Comparison of ENCODE assay signal across 12 cellular contexts in genomic region chr17:4605826-4606225, GRCh38. TPM values are rescaled to one million over a fixed set of nuclear protein-coding genes. Genes with fewer than 3 reads are reported as not detected.
DNase-seq lines count a peak whose midpoint lies in the region; ATAC-seq and TF ChIP-seq lines count a peak whose summit lies in the region.
"Had no signal": no experiment of that assay in that cellular context is flagged by ENCODE, and none has a peak within 500 bp of the region (broad histone marks: within the 10 kb centered on the region; RNA-seq: fewer than 3 reads in every experiment).

No MANE protein-coding gene starts in this region.

- WGBS in adrenal gland, 4 donors: 68 to 82% (median 69%) methylated on average over 6 to 12 of the region's 12 CpGs
- 62% methylated on average over 11 of the region's 12 CpGs for WGBS in suprapubic skin

- CTCF ChIA-PET in CD8-positive, alpha-beta T cell (lab: Charles Lee): no interaction called here

- H3K9me3 ChIP-seq in adrenal gland (replicated peaks in 1 of 3) (no peaks in the 10 kb centered on the region), left ventricle myocardium inferior (replicated peaks) (no peaks in the 10 kb centered on the region), suprapubic skin (no peaks in the 10 kb centered on the region)
- no peaks in the 10 kb centered on the region for H3K9me3 ChIP-seq in CD8-positive, alpha-beta T cell (ENCODE audit: low read length)
- H3K9me3 ChIP-seq: thoracic aorta had no signal

- H3K27ac ChIP-seq in adrenal gland (peak overlapping the region in 1 of 5 donors; percentile 12), left ventricle myocardium inferior (replicated peaks) (peak overlapping the region; percentile 95), suprapubic skin (no peak overlapping the region)
- H3K27ac ChIP-seq in CD8-positive, alpha-beta T cell (ENCODE audit: low read depth, low read length): no peak overlapping the region
- H3K27ac ChIP-seq: thoracic aorta had no signal

- POLR2A ChIA-PET in CD8-positive, alpha-beta T cell (lab: Charles Lee): no interaction called here

- H3K4me1 ChIP-seq in adrenal gland (replicated peaks in 1 of 2): peaks cover 17 to 32% of the 10 kb centered on the region in 2 donors
- peaks cover 75% of the 10 kb centered on the region for H3K4me1 ChIP-seq in left ventricle myocardium inferior
- H3K4me1 ChIP-seq in CD8-positive, alpha-beta T cell (ENCODE audit: insufficient read depth, low read length): no peaks in the 10 kb centered on the region
- H3K4me1 ChIP-seq in suprapubic skin: peaks cover 11% of the 10 kb centered on the region

- intact Hi-C loops in adrenal gland (cut with DNase I) (no loop called here), left ventricle myocardium inferior (cut with micrococcal nuclease) (no loop called here)
- intact Hi-C loops in CD8-positive, alpha-beta T cell (cut with DNase I, micrococcal nuclease): no loop called here

- no peaks in the 10 kb centered on the region for H3K4me1 Mint-ChIP-seq in CD8-positive, alpha-beta T cell (ENCODE audit: low read depth)

- H3K36me3 ChIP-seq in adrenal gland (replicated peaks in 1 of 2) (no peaks in the 10 kb centered on the region), left ventricle myocardium inferior (peaks cover 13% of the 10 kb centered on the region), suprapubic skin (no peaks in the 10 kb centered on the region)
- H3K36me3 ChIP-seq in CD8-positive, alpha-beta T cell (ENCODE audit: insufficient read depth, low read length): no peaks in the 10 kb centered on the region
- H3K36me3 ChIP-seq: thoracic aorta had no signal

- TF ChIP-seq CTCF in GM12865 (IDR thresholded peaks at IDR 0.05; ENCODE audit: insufficient read depth, low read depth, low read length, missing control alignments): no peak
- no peak for TF ChIP-seq CTCF in adrenal gland (IDR thresholded peaks at IDR 0.05)
- no peak for TF ChIP-seq CTCF in left ventricle myocardium inferior (IDR thresholded peaks at IDR 0.05; ENCODE audit: borderline replicate concordance)
- no peak for TF ChIP-seq CTCF in CD8-positive, alpha-beta T cell (IDR thresholded peaks at IDR 0.05)
- no peak for TF ChIP-seq CTCF in suprapubic skin (IDR thresholded peaks at IDR 0.05)

- no peaks in the 10 kb centered on the region for H3K9me3 Mint-ChIP-seq in CD8-positive, alpha-beta T cell
- H3K9me3 Mint-ChIP-seq: CD14-positive monocyte had no signal

- DNase-seq in GM12865 (ENCODE audit: low read depth) (peak; percentile 33), adrenal gland (peak in 6 of 7 donors; percentile 32 to 74 (median 41)), left ventricle myocardium inferior (peak; percentile 66), renal cortical epithelial cell (ENCODE audit: low read depth) (peak; percentile 16), NCI-H524 (lab: John Stamatoyannopoulos, UW) (no peak), NCI-H1048 (lab: John Stamatoyannopoulos, UW) (no peak), suprapubic skin (ENCODE audit: low spot score in 2 of 2) (no peak)
- DNase-seq in CD8-positive, alpha-beta T cell: no peak
- DNase-seq: NCI-H187 had no signal

- no peak for TF ChIP-seq EP300 in suprapubic skin (IDR thresholded peaks at IDR 0.05)

- no peak for TF ChIP-seq POLR2A in adrenal gland (IDR thresholded peaks at IDR 0.05)
- TF ChIP-seq POLR2A in suprapubic skin (IDR thresholded peaks at IDR 0.05): no peak

- H3K27ac Mint-ChIP-seq in CD8-positive, alpha-beta T cell: no peak overlapping the region
- H3K27ac Mint-ChIP-seq: CD14-positive monocyte had no signal

- peaks cover 3% of the 10 kb centered on the region for H3K27me3 Mint-ChIP-seq in CD8-positive, alpha-beta T cell (ENCODE audit: low read depth)

- H3K4me3 ChIP-seq in GM12865 (ENCODE audit: low read depth, low read length) (no peak overlapping the region), adrenal gland (no peak overlapping the region), left ventricle myocardium inferior (no peak overlapping the region), suprapubic skin (no peak overlapping the region)
- H3K4me3 ChIP-seq in CD8-positive, alpha-beta T cell (ENCODE audit: low read depth, low read length): no peak overlapping the region
- H3K4me3 ChIP-seq: thoracic aorta had no signal

- H3K27me3 ChIP-seq in adrenal gland (no peaks in the 10 kb centered on the region), left ventricle myocardium inferior (ENCODE audit: low read depth) (no peaks in the 10 kb centered on the region), suprapubic skin (no peaks in the 10 kb centered on the region)
- no peaks in the 10 kb centered on the region for H3K27me3 ChIP-seq in CD8-positive, alpha-beta T cell (ENCODE audit: insufficient read depth, low read length)

- H3K4me3 Mint-ChIP-seq in CD8-positive, alpha-beta T cell: no peak overlapping the region
- H3K4me3 Mint-ChIP-seq: CD14-positive monocyte had no signal

- ATAC-seq in CD8-positive, alpha-beta T cell: no peak

- H3K36me3 Mint-ChIP-seq in CD8-positive, alpha-beta T cell: no peaks in the 10 kb centered on the region
- H3K36me3 Mint-ChIP-seq: CD14-positive monocyte had no signal

RNA-seq across cellular contexts. Expression of gene SMTNL2, which starts 21.5 kb away (rescaled TPM):
- total RNA-seq in adrenal gland (under 1 TPM in 4 of 8 donors, not detected in 4; 0.11 to 0.67 (median 0.16) TPM), left ventricle myocardium inferior (33.4 TPM), renal cortical epithelial cell (under 0.01 and 16.1 TPM in 2 replicates), suprapubic skin (1 to 10 TPM in 1 of 4 donors, under 1 TPM in 2, not detected in 1; 0.64 to 1.3 (median 0.81) TPM)
- under 1 TPM in 2 of 3 donors, not detected in 1; 0.16 to 0.24 TPM for polyA plus RNA-seq in adrenal gland
- total RNA-seq in CD8-positive, alpha-beta T cell: not detected
- polyA plus RNA-seq: keratinocyte had no signal

RNA-seq across cellular contexts. Expression of gene ALOX15, which starts 35.7 kb away (rescaled TPM):
- total RNA-seq in adrenal gland: under 1 TPM in 1 of 8 donors, not detected in 7; 0.56 TPM
- under 1 TPM in 1 of 3 donors, not detected in 2; 0.08 TPM for polyA plus RNA-seq in adrenal gland
- total RNA-seq in left ventricle myocardium inferior: 0.33 TPM
- total RNA-seq in renal cortical epithelial cell: not detected in 2 replicates
- not detected for total RNA-seq in CD8-positive, alpha-beta T cell
- total RNA-seq in suprapubic skin: 1 to 10 TPM in 1 of 4 donors, under 1 TPM in 3; 0.15 to 1.5 (median 0.36) TPM
- total RNA-seq: thoracic aorta had no signal

RNA-seq across cellular contexts. Expression of gene GGT6, which starts 45.4 kb away (rescaled TPM):
- total RNA-seq in adrenal gland (1 to 10 TPM in 6 of 8 donors, under 1 TPM in 2; 0.61 to 4.2 (median 1.7) TPM), left ventricle myocardium inferior (not detected), renal cortical epithelial cell (0.05 TPM in 1 of 2 replicates, not detected in the other), suprapubic skin (100 to 1,000 TPM in 3 of 4 donors, 10 to 100 TPM in 1; 64.6 to 187 (median 134) TPM)
- under 1 TPM; 0.32 to 0.40 (median 0.34) TPM for polyA plus RNA-seq in adrenal gland
- total RNA-seq in CD8-positive, alpha-beta T cell: not detected
- total RNA-seq: thoracic aorta had no signal
- polyA plus RNA-seq: CD14-positive monocyte had no signal

RNA-seq across cellular contexts. Expression of gene MYBBP1A, which starts 50.6 kb away (rescaled TPM):
- total RNA-seq in adrenal gland: 10 to 100 TPM; 27.8 to 65.5 (median 42.4) TPM
- polyA plus RNA-seq in adrenal gland: 10 to 100 TPM; 19.0 to 62.3 (median 46.8) TPM
- total RNA-seq in left ventricle myocardium inferior: 21.3 TPM
- total RNA-seq in renal cortical epithelial cell: 33.5 and 44.5 TPM in 2 replicates
- total RNA-seq in CD8-positive, alpha-beta T cell: 10 to 100 TPM; 69.8 to 71.8 TPM
- 100 to 1,000 TPM in 1 of 4 donors, 10 to 100 TPM in 3; 73.4 to 127 (median 83.8) TPM for total RNA-seq in suprapubic skin

Comparison
In these comparisons a context has a peak if more than half of its experiments do, and no peak if none do; other contexts are left out.
1. DNase-seq: peak in GM12865 (single experiment), adrenal gland (6 of 7), left ventricle myocardium inferior (single experiment) and renal cortical epithelial cell (single experiment); none in CD8-positive, alpha-beta T cell (0 of 7), NCI-H524 (0 of 2), NCI-H1048 (single experiment) and suprapubic skin (0 of 2).
2. RNA of gene GGT6, which starts 45.4 kb away (total RNA-seq): 64.6 to 187 TPM in suprapubic skin; 0.61 to 4.2 TPM in adrenal gland, not detected in left ventricle myocardium inferior (single experiment), 0.05 TPM in renal cortical epithelial cell and not detected in CD8-positive, alpha-beta T cell; every median in the first group is over 10 times any median in the second.